In the genomic region with DNA sequence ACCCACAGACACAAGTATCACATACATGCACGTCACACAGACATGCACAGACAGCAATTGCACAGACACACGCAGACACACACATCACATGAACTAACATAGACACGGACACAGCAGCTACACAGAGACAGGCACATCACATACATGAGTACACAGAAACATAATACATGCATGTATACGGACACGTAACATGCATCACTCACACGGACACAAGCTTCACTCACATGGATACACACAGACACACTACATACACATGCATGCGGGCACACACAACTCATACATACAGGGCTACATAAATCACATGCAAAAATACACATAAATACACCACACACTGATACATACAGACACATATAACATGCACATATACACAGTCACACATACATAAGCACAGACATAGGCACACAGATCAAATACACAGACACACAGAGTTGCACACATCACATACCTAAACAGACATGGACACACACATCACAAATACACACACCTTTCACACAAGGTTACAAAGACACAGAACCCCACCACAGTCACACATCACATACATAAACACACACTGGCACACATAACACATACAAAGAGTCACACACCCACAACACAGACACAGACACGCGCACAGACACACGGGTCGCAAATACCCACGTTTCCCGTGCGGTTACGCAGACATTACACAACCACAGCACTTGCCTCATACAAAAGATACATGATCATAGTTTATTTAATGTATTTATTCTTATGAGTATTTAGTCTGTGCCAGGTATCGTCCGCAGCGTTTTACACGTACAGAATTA, we compare ENCODE assay signal across 13 cellular contexts. TPM values are rescaled to one million over a fixed set of nuclear protein-coding genes. Genes with fewer than 3 reads are reported as not detected.
DNase-seq lines count a peak whose midpoint lies in the region; ATAC-seq and TF ChIP-seq lines count a peak whose summit lies in the region.
"Had no signal": no experiment of that assay in that cellular context is flagged by ENCODE, and none has a peak within 500 bp of the region (broad histone marks: within the 10 kb centered on the region; RNA-seq: fewer than 3 reads in every experiment).

No MANE protein-coding gene starts in this region.

- H3K9ac ChIP-seq in BLaER1, result 0 out of 2 replicates have a peak overlapping the region, but pooled peaks have one; percentile 74
- H3K9ac ChIP-seq in H9 (ENCODE audit: extremely low read depth, insufficient read length, low read length), result no peak overlapping the region
- H3K9ac ChIP-seq in SK-N-MC (ENCODE audit: insufficient read length), result no peak overlapping the region
- H3K9ac ChIP-seq in iPS-20b (ENCODE audit: low read depth, low read length), result no peak overlapping the region

- no peak overlapping the region for H3K14ac ChIP-seq in H9 (ENCODE audit: insufficient read depth, low read length)

- H3K56ac ChIP-seq in H9 (ENCODE audit: insufficient read length, low read depth, low read length), result no peak overlapping the region

- no peak overlapping the region for H3K4ac ChIP-seq in H9 (ENCODE audit: low read depth, low read length)

- H2BK5ac ChIP-seq in H9 (ENCODE audit: insufficient read length, low read length), result no peak overlapping the region

- H3K9me3 Mint-ChIP-seq in H9, result no peaks in the 10 kb centered on the region
- H3K9me3 Mint-ChIP-seq: activated CD4-positive, alpha-beta T cell treated with anti-CD3 and anti-CD28 coated beads, Interleukin-2, amount 10 ng/mL, durations not matched to agents 7 days and 5 days; activated naive CD4-positive, alpha-beta T cell treated with anti-CD3 and anti-CD28 coated beads, Interleukin-2, amount 50 U/mL, for 72 hours; IgD-negative memory B cell had no signal

- H3K18ac ChIP-seq in H9 (ENCODE audit: insufficient read length, low read depth, low read length), result no peak overlapping the region

- no peaks in the 10 kb centered on the region for H3K9me3 ChIP-seq in BLaER1
- H3K9me3 ChIP-seq in H9 (ENCODE audit: control insufficient read depth, low read depth, low read length), result no peaks in the 10 kb centered on the region
- H3K9me3 ChIP-seq in SK-N-MC (ENCODE audit: low read depth, low read length), result no peaks in the 10 kb centered on the region
- H3K9me3 ChIP-seq in iPS-20b (ENCODE audit: insufficient read depth, low read depth, low read length), result no peaks in the 10 kb centered on the region
- H3K9me3 ChIP-seq in heart right ventricle, result no peaks in the 10 kb centered on the region

- TF ChIP-seq CTCF in H9 (conservative IDR thresholded peaks at IDR 0.05) (no peak), heart right ventricle (IDR thresholded peaks at IDR 0.05) (no peak)

- H4K5ac ChIP-seq in H9 (ENCODE audit: insufficient read length, low read depth, low read length), result no peak overlapping the region

- H3T11ph ChIP-seq in H9 (ENCODE audit: low read length), result no peak overlapping the region

- H2AFZ ChIP-seq in H9 (ENCODE audit: low read length), result no peak overlapping the region

- H2BK120ac ChIP-seq in H9 (ENCODE audit: low read depth, low read length, poor library complexity, severe bottlenecking), result no peak overlapping the region

- H3K4me2 ChIP-seq in BLaER1 (peak overlapping the region; percentile 83), H9 (ENCODE audit: insufficient read depth, insufficient read length, low read length) (peak overlapping the region; percentile 31)

- no peaks in the 10 kb centered on the region for H3K79me2 ChIP-seq in H9 (ENCODE audit: insufficient read depth, low read length)

- no peak overlapping the region for H3K27ac ChIP-seq in BLaER1
- H3K27ac ChIP-seq in H9 (ENCODE audit: insufficient read length, low read depth, low read length), result no peak overlapping the region
- no peak overlapping the region for H3K27ac ChIP-seq in SK-N-MC
- no peak overlapping the region for H3K27ac ChIP-seq in iPS-20b (ENCODE audit: low read length)
- no peak overlapping the region for H3K27ac ChIP-seq in heart right ventricle
- H3K27ac ChIP-seq: SJSA1 had no signal

- H3K36me3 Mint-ChIP-seq in H9 (ENCODE audit: insufficient read depth in 1 of 3, low read depth in 3 of 3), result 0 out of 7 replicates have a peak, but pooled peaks cover 0 to 3% (median 0%) of the 10 kb centered on the region in 3 experiments
- H3K36me3 Mint-ChIP-seq: activated naive CD4-positive, alpha-beta T cell treated with anti-CD3 and anti-CD28 coated beads, Interleukin-2, amount 50 U/mL, for 72 hours; IgD-negative memory B cell had no signal

- H3K23me2 ChIP-seq in H9 (ENCODE audit: insufficient read length, low read depth, low read length, poor library complexity, severe bottlenecking), result peaks cover 12% of the 10 kb centered on the region

- H3K4me3 ChIP-seq in BLaER1 (peak overlapping the region; percentile 75), SK-N-MC (peak overlapping the region; percentile 87), iPS-20b (ENCODE audit: low read length) (peak overlapping the region; percentile 80; the same call in 1 of the 2 replicates), heart right ventricle (peak overlapping the region in 3 of 10 donors; percentile 42 to 66 (median 64))

- no peaks in the 10 kb centered on the region for H4K20me1 ChIP-seq in BLaER1
- H4K20me1 ChIP-seq in H9 (ENCODE audit: control insufficient read depth, insufficient read depth, insufficient read length), result no peaks in the 10 kb centered on the region

- H2BK15ac ChIP-seq in H9 (ENCODE audit: low read depth, low read length), result no peak overlapping the region

- intact Hi-C loops in heart right ventricle (cut with DNase I), result loop anchor here in 2 of 10 donors (5.0 kb wide), 1 partner anchor 70 kb away; no protein-coding TSS in a partner anchor

- H4K8ac ChIP-seq in H9 (replicated peaks; ENCODE audit: insufficient read length, low read depth, low read length), result no peak overlapping the region

- H3K27me3 Mint-ChIP-seq in H9 (ENCODE audit: low read depth), result peaks cover 6% of the 10 kb centered on the region
- H3K27me3 Mint-ChIP-seq: activated CD4-positive, alpha-beta T cell treated with anti-CD3 and anti-CD28 coated beads, Interleukin-2, amount 10 ng/mL, durations not matched to agents 7 days and 5 days had no signal

- H3K36me3 ChIP-seq in BLaER1 (no peaks in the 10 kb centered on the region; the same call in 1 of the 2 replicates), SK-N-MC (ENCODE audit: insufficient read depth, low read length) (no peaks in the 10 kb centered on the region), iPS-20b (ENCODE audit: insufficient read depth, low read depth, low read length) (no peaks in the 10 kb centered on the region), heart right ventricle (no peaks in the 10 kb centered on the region)
- H3K36me3 ChIP-seq: SJSA1 had no signal

- H4K91ac ChIP-seq in H9 (ENCODE audit: insufficient read length, low read depth, low read length), result no peak overlapping the region

- no peak for ATAC-seq in GM21528 (IDR thresholded peaks at IDR 0.05; ENCODE audit: low FRiP score, unreplicated experiment)
- no peak for ATAC-seq in GM21576 (IDR thresholded peaks at IDR 0.05; ENCODE audit: unreplicated experiment)
- ATAC-seq in GM19395 (IDR thresholded peaks at IDR 0.05; ENCODE audit: unreplicated experiment), result no peak
- ATAC-seq in heart right ventricle, result no peak

- H3K4me1 ChIP-seq in BLaER1 (peaks cover 42% of the 10 kb centered on the region), H9 (ENCODE audit: insufficient read depth, low read length) (no peaks in the 10 kb centered on the region), iPS-20b (ENCODE audit: insufficient read depth, low read length) (no peaks in the 10 kb centered on the region), heart right ventricle (peaks cover 0 to 27% (median 12%) of the 10 kb centered on the region in 9 donors)

- H3K79me1 ChIP-seq in H9 (ENCODE audit: insufficient read depth, low read depth, low read length, poor library complexity, severe bottlenecking), result no peaks in the 10 kb centered on the region

- no CpG with 5 or more reads among the region's 19 CpGs for WGBS in H9 (ENCODE audit: extremely low coverage, insufficient read length, low lambda C conversion rate)
- WGBS in heart right ventricle, 2 donors, result 45 to 46% methylated on average over 19 of the region's 19 CpGs

- no peak overlapping the region for H2BK20ac ChIP-seq in H9 (ENCODE audit: low read depth, low read length, poor library complexity, severe bottlenecking)

- H2BK12ac ChIP-seq in H9 (ENCODE audit: insufficient read length, low read depth, low read length), result no peak overlapping the region

- H2AK5ac ChIP-seq in H9 (ENCODE audit: insufficient read length, low read length), result no peak overlapping the region

- no peak overlapping the region for H3K4me3 Mint-ChIP-seq in H9
- H3K4me3 Mint-ChIP-seq: activated CD4-positive, alpha-beta T cell treated with anti-CD3 and anti-CD28 coated beads, Interleukin-2, amount 10 ng/mL, durations not matched to agents 7 days and 5 days had no signal

- no peak overlapping the region for H3K23ac ChIP-seq in H9 (ENCODE audit: insufficient read length, low read depth, low read length)

- H3K27ac Mint-ChIP-seq in H9, result no peak overlapping the region
- H3K27ac Mint-ChIP-seq: activated CD4-positive, alpha-beta T cell treated with anti-CD3 and anti-CD28 coated beads, Interleukin-2, amount 10 ng/mL, durations not matched to agents 7 days and 5 days; activated naive CD4-positive, alpha-beta T cell treated with anti-CD3 and anti-CD28 coated beads, Interleukin-2, amount 50 U/mL, for 72 hours had no signal

- DNase-seq in H9 (no peak), SK-N-MC (ENCODE audit: low read depth, low spot score) (no peak), heart right ventricle (no peak)

- peaks cover 17 to 31% of the 10 kb centered on the region in 2 experiments for H3K4me1 Mint-ChIP-seq in H9

- H3K27me3 ChIP-seq in BLaER1 (peaks cover 17% of the 10 kb centered on the region; the same call in 1 of the 2 replicates), H9 (ENCODE audit: insufficient read depth, low read length) (peaks cover 2% of the 10 kb centered on the region; the same call in 1 of the 2 replicates), iPS-20b (ENCODE audit: insufficient read depth, low read length) (peaks cover 21% of the 10 kb centered on the region), heart right ventricle (peaks cover 4 to 48% (median 35%) of the 10 kb centered on the region in 7 donors)

RNA-seq across cellular contexts. Expression of a gene that starts 1.1 kb away (rescaled TPM):
- total RNA-seq in H9 (2021) (14.4 and 15.2 TPM in 2 replicates), heart right ventricle (1 to 10 TPM in 4 of 10 donors, under 1 TPM in 6; 0.40 to 1.3 (median 0.88) TPM)
- 1 to 10 TPM in 1 of 2 donors, under 1 TPM in 1; 0.12 to 1.5 TPM for polyA plus RNA-seq in heart right ventricle
- total RNA-seq: SJSA1 had no signal
- polyA plus RNA-seq: IgD-negative memory B cell had no signal

RNA-seq across cellular contexts. Expression of a gene that starts 39.3 kb away (rescaled TPM):
- total RNA-seq in H9 (2021) (1.3 and 1.7 TPM in 2 replicates), heart right ventricle (under 1 TPM in 3 of 10 donors, not detected in 7; 0.42 to 0.70 (median 0.42) TPM)
- under 1 TPM; 0.13 to 0.44 TPM for polyA plus RNA-seq in heart right ventricle
- total RNA-seq: activated naive CD4-positive, alpha-beta T cell treated with anti-CD3 and anti-CD28 coated beads, Interleukin-2, amount 50 U/mL, for 72 hours; myocyte had no signal
- polyA plus RNA-seq: IgD-negative memory B cell had no signal

RNA-seq across cellular contexts. Expression of a gene that starts 43.5 kb away (rescaled TPM):
- total RNA-seq in H9 (2021) (97.1 and 103 TPM in 2 replicates), heart right ventricle (10 to 100 TPM; 25.8 to 40.4 (median 32.2) TPM)
- 10 to 100 TPM; 28.2 to 41.9 TPM for polyA plus RNA-seq in heart right ventricle

RNA-seq across cellular contexts. Expression of a gene that starts 57.3 kb away (rescaled TPM):
- total RNA-seq in H9 (2021) (1.1 and 1.2 TPM in 2 replicates), heart right ventricle (under 1 TPM; 0.13 to 0.52 (median 0.30) TPM)
- polyA plus RNA-seq in heart right ventricle, result under 1 TPM; 0.29 to 0.43 TPM
